Comparison of ENCODE assay signal across 8 cellular contexts in the genomic region with DNA sequence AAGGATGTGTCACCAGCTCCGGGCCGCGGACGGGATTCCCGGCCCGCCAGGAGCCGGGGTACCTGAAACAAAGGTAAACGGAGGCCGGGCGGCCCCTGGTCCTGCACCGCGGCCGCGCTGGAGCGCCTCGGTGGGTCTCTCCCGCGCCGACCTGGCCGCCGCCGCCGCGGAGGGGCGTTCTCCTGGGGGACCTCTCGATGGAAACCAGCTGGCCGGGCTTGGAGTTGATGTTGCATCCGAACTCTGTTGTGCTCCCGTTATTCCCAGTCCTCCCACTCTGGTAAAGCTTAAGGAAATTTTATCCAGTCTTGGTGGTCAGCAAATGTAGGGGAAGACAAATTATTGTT. TPM values are rescaled to one million over a fixed set of nuclear protein-coding genes. Genes with fewer than 3 reads are reported as not detected.
A peak's percentile ranks its signal among the peaks of the same experiment; 100 is the strongest.
DNase-seq lines count a peak whose midpoint lies in the region; TF ChIP-seq lines count a peak whose summit lies in the region.

No MANE protein-coding gene starts in this region.

- no peak overlapping the region for H3K4ac ChIP-seq in mesendoderm (ENCODE audit: low read depth, low read length)

- H3K4me1 ChIP-seq in mesendoderm (ENCODE audit: control insufficient read depth, low read depth, low read length) (peaks cover 5% of the 10 kb centered on the region), vagina (peaks cover 42% of the 10 kb centered on the region)

- H2AK5ac ChIP-seq in mesendoderm (ENCODE audit: low read length): no peak overlapping the region

- peaks cover 5% of the 10 kb centered on the region for H3K79me1 ChIP-seq in mesendoderm (ENCODE audit: low read length)

- no peak overlapping the region for H4K5ac ChIP-seq in mesendoderm (ENCODE audit: low read length)

- H2BK120ac ChIP-seq in mesendoderm (ENCODE audit: low read depth, low read length): no peak overlapping the region

- H3K56ac ChIP-seq in mesendoderm (ENCODE audit: low read length): peak overlapping the region; percentile 81

- TF ChIP-seq CTCF in choroid plexus epithelial cell (conservative IDR thresholded peaks at IDR 0.05; ENCODE audit: low read depth, low read length) (no peak), vagina (IDR thresholded peaks at IDR 0.05) (no peak)

- TF ChIP-seq POLR2A in vagina (IDR thresholded peaks at IDR 0.05): no peak

- H3K18ac ChIP-seq in mesendoderm (ENCODE audit: low read length): peak overlapping the region; percentile 95

- H3K36me3 ChIP-seq in mesendoderm (ENCODE audit: control insufficient read depth, insufficient read depth, low read length) (no peaks in the 10 kb centered on the region), vagina (no peaks in the 10 kb centered on the region)

- H3K27ac ChIP-seq in mesendoderm (ENCODE audit: low read depth, low read length): peak overlapping the region; percentile 87
- H3K27ac ChIP-seq in vagina: peak overlapping the region; percentile 94

- H4K8ac ChIP-seq in mesendoderm (ENCODE audit: low read depth, low read length): no peak overlapping the region

- whole genome bisulfite sequencing in mesendoderm (ENCODE audit: extremely low coverage, insufficient coverage, low lambda C conversion rate): no CpG with 5 or more reads among the region's 29 CpGs

- H2BK5ac ChIP-seq in mesendoderm (ENCODE audit: low read length): no peak overlapping the region

- peak overlapping the region; percentile 80 for H3K9ac ChIP-seq in mesendoderm (ENCODE audit: low read length)

- H3K4me3 ChIP-seq in choroid plexus epithelial cell (ENCODE audit: low read depth, low read length) (peak overlapping the region; percentile 83), mesendoderm (ENCODE audit: low read length) (peak overlapping the region; percentile 78), vagina (peak overlapping the region; percentile 59 to 92)

- intact Hi-C loops in vagina (cut with DNase I): loop anchor here (10.0 kb wide), 1 partner anchor 228 kb away; the partner anchor contains the start of gene MSL2

- no peaks in the 10 kb centered on the region for H3K9me3 ChIP-seq in vagina

- no peak overlapping the region for H2BK15ac ChIP-seq in mesendoderm (replicated peaks; ENCODE audit: low read depth)

- peaks cover 2% of the 10 kb centered on the region for H3K79me2 ChIP-seq in mesendoderm (ENCODE audit: control insufficient read depth, insufficient read depth, low read length)

- H3K27me3 ChIP-seq in mesendoderm (ENCODE audit: insufficient read depth, low read length, poor library complexity) (no peaks in the 10 kb centered on the region), vagina (no peaks in the 10 kb centered on the region)

- no peak overlapping the region for H3K23ac ChIP-seq in mesendoderm (ENCODE audit: low read length)

- DNase-seq in activated T-cell treated with anti-CD3 and anti-CD28 coated beads for 1 hour (ENCODE audit: low read depth) (peak; percentile 0), activated T-cell treated with anti-CD3 and anti-CD28 coated beads for 4 hours (no peak), NCI-H1105 (lab: John Stamatoyannopoulos, UW) (peak; percentile 48), choroid plexus epithelial cell (ENCODE audit: low read depth) (peak; percentile 21), mesendoderm (no peak), vagina (ENCODE audit: extremely low spot score in 2 of 2) (no peak), cerebellar nuclear complex (lab: John Stamatoyannopoulos, UW) (no peak), CD1c-positive myeloid dendritic cell (ENCODE audit: extremely low spot score) (no peak)

- H3K4me2 ChIP-seq in mesendoderm (ENCODE audit: low read length): peak overlapping the region; percentile 20

RNA-seq across cellular contexts. Expression of gene PPP2R3A, which starts 0.8 kb away (rescaled TPM):
- 6.2 TPM for polyA plus RNA-seq in mesendoderm (2013, experiment 1 of 2)
- 6.1 TPM for polyA plus RNA-seq in mesendoderm (2013, experiment 2 of 2)
- total RNA-seq in vagina: 15.5 TPM

Comparison
In these comparisons a context has a peak if more than half of its experiments do, and no peak if none do; other contexts are left out.
1. DNase-seq: peak in activated T-cell treated with anti-CD3 and anti-CD28 coated beads for 1 hour (single experiment), NCI-H1105 (single experiment) and choroid plexus epithelial cell (single experiment); none in activated T-cell treated with anti-CD3 and anti-CD28 coated beads for 4 hours (single experiment), mesendoderm (single experiment), vagina (0 of 2), cerebellar nuclear complex (0 of 2) and CD1c-positive myeloid dendritic cell (single experiment).
2. Peak in every context shown above with its lines, with median percentiles within 50 percentile points of each other: H3K4me3 ChIP-seq.